8 cellular contexts compared by ENCODE assay signal in genomic region chr16:11329080-11329491, GRCh38. TPM values are rescaled to one million over a fixed set of nuclear protein-coding genes. Genes with fewer than 3 reads are reported as not detected.
DNase-seq lines count a peak whose midpoint lies in the region; ATAC-seq, FAIRE-seq and TF ChIP-seq lines count a peak whose summit lies in the region.

No MANE protein-coding gene starts in this region.

- peak; percentile 26 for ATAC-seq in HG02852 (IDR thresholded peaks at IDR 0.05; ENCODE audit: unreplicated experiment)
- peak; percentile 44 to 50 for ATAC-seq in naive B cell (ENCODE audit: low read depth in 2 of 2)
- no peak for ATAC-seq in esophagus mucosa

- peak; percentile 48 for DNase-seq in EL
- no peak for DNase-seq in activated T-helper 1 cell treated with anti-CD3 and anti-CD28 coated beads, Interleukin-12 subunit alpha, Interleukin-12 subunit beta, Interleukin-2, Interleukin-4 antibody, amounts not matched to agents 30 ng/mL and 10 ng/mL and 1 ng/mL, durations not matched to agents 14 hours and 24 hours and 36 hours (ENCODE audit: low spot score)
- DNase-seq in naive B cell, result peak; percentile 71
- no peak for DNase-seq in H54 (ENCODE audit: insufficient read length, low spot score)
- DNase-seq in stimulated activated CD4-positive, alpha-beta T cell treated with anti-CD3 and anti-CD28 coated beads, Interleukin-2, amount 100 ng/mL, for 48 hours, result no peak
- no peak for DNase-seq in NCI-H2107 treated with DMSO at 0.1 percent for 48 hours (lab: John Stamatoyannopoulos, UW; ENCODE audit: unreplicated experiment)

- peaks cover 3% of the 10 kb centered on the region for H3K36me3 Mint-ChIP-seq in activated T-helper 1 cell treated with anti-CD3 and anti-CD28 coated beads, Interleukin-12 subunit alpha, Interleukin-12 subunit beta, Interleukin-2, Interleukin-4 antibody, amounts not matched to agents 30 ng/mL and 10 ng/mL and 1 ng/mL, durations not matched to agents 14 hours and 24 hours and 36 hours (ENCODE audit: low read depth)
- H3K36me3 Mint-ChIP-seq in naive B cell, result no peaks in the 10 kb centered on the region

- peaks cover 5% of the 10 kb centered on the region for H3K27me3 Mint-ChIP-seq in activated T-helper 1 cell treated with anti-CD3 and anti-CD28 coated beads, Interleukin-12 subunit alpha, Interleukin-12 subunit beta, Interleukin-2, Interleukin-4 antibody, amounts not matched to agents 30 ng/mL and 10 ng/mL and 1 ng/mL, durations not matched to agents 14 hours and 24 hours and 36 hours (ENCODE audit: insufficient read depth)
- no peaks in the 10 kb centered on the region for H3K27me3 Mint-ChIP-seq in naive B cell

- H3K9me3 Mint-ChIP-seq in activated T-helper 1 cell treated with anti-CD3 and anti-CD28 coated beads, Interleukin-12 subunit alpha, Interleukin-12 subunit beta, Interleukin-2, Interleukin-4 antibody, amounts not matched to agents 30 ng/mL and 10 ng/mL and 1 ng/mL, durations not matched to agents 14 hours and 24 hours and 36 hours, result peaks cover 10% of the 10 kb centered on the region
- H3K9me3 Mint-ChIP-seq in naive B cell, result peaks cover 0 to 2% (median 0%) of the 10 kb centered on the region in 7 donors

- H3K4me1 Mint-ChIP-seq in activated T-helper 1 cell treated with anti-CD3 and anti-CD28 coated beads, Interleukin-12 subunit alpha, Interleukin-12 subunit beta, Interleukin-2, Interleukin-4 antibody, amounts not matched to agents 30 ng/mL and 10 ng/mL and 1 ng/mL, durations not matched to agents 14 hours and 24 hours and 36 hours (ENCODE audit: low read depth), result peaks cover 70% of the 10 kb centered on the region
- peaks cover 52 to 79% (median 56%) of the 10 kb centered on the region in 3 donors for H3K4me1 Mint-ChIP-seq in naive B cell

- no peak for TF ChIP-seq POLR2A in H54 (IDR thresholded peaks at IDR 0.05; ENCODE audit: low read depth, low read length)

- peak overlapping the region; percentile 68 for H3K4me3 Mint-ChIP-seq in activated T-helper 1 cell treated with anti-CD3 and anti-CD28 coated beads, Interleukin-12 subunit alpha, Interleukin-12 subunit beta, Interleukin-2, Interleukin-4 antibody, amounts not matched to agents 30 ng/mL and 10 ng/mL and 1 ng/mL, durations not matched to agents 14 hours and 24 hours and 36 hours
- peak overlapping the region; percentile 68 to 94 (median 86) for H3K4me3 Mint-ChIP-seq in naive B cell

- FAIRE-seq in H54 (lab: Jason Lieb, UNC), result no peak

- peak overlapping the region; percentile 74 for H3K27ac Mint-ChIP-seq in activated T-helper 1 cell treated with anti-CD3 and anti-CD28 coated beads, Interleukin-12 subunit alpha, Interleukin-12 subunit beta, Interleukin-2, Interleukin-4 antibody, amounts not matched to agents 30 ng/mL and 10 ng/mL and 1 ng/mL, durations not matched to agents 14 hours and 24 hours and 36 hours
- peak overlapping the region; percentile 97 to 100 (median 99) for H3K27ac Mint-ChIP-seq in naive B cell

- intact Hi-C loops in activated T-helper 1 cell treated with anti-CD3 and anti-CD28 coated beads, Interleukin-12 subunit alpha, Interleukin-12 subunit beta, Interleukin-2, Interleukin-4 antibody, amounts not matched to agents 30 ng/mL and 10 ng/mL and 1 ng/mL, durations not matched to agents 14 hours and 24 hours and 36 hours (cut with micrococcal nuclease), result no loop called here

RNA-seq across cellular contexts. Expression of gene RMI2, which starts 16.2 kb away (rescaled TPM):
- 49.8 and 55.7 TPM in 2 replicates for total RNA-seq in activated T-helper 1 cell treated with anti-CD3 and anti-CD28 coated beads, Interleukin-12 subunit alpha, Interleukin-12 subunit beta, Interleukin-2, Interleukin-4 antibody, amounts not matched to agents 30 ng/mL and 10 ng/mL and 1 ng/mL, durations not matched to agents 14 hours and 24 hours and 36 hours
- 10 to 100 TPM; 18.1 to 38.3 (median 30.0) TPM for polyA plus RNA-seq in naive B cell (ENCODE audit: low read depth in 6 of 6)
- 11.0 TPM for total RNA-seq in esophagus mucosa

RNA-seq across cellular contexts. Expression of gene PRM1, which starts 48.0 kb away (rescaled TPM):
- not detected in 2 replicates for total RNA-seq in activated T-helper 1 cell treated with anti-CD3 and anti-CD28 coated beads, Interleukin-12 subunit alpha, Interleukin-12 subunit beta, Interleukin-2, Interleukin-4 antibody, amounts not matched to agents 30 ng/mL and 10 ng/mL and 1 ng/mL, durations not matched to agents 14 hours and 24 hours and 36 hours
- not detected for polyA plus RNA-seq in naive B cell (ENCODE audit: low read depth in 6 of 6)
- not detected for total RNA-seq in esophagus mucosa

RNA-seq across cellular contexts. Expression of gene PRM2, which starts 52.8 kb away (rescaled TPM):
- not detected in 2 replicates for total RNA-seq in activated T-helper 1 cell treated with anti-CD3 and anti-CD28 coated beads, Interleukin-12 subunit alpha, Interleukin-12 subunit beta, Interleukin-2, Interleukin-4 antibody, amounts not matched to agents 30 ng/mL and 10 ng/mL and 1 ng/mL, durations not matched to agents 14 hours and 24 hours and 36 hours
- polyA plus RNA-seq in naive B cell (ENCODE audit: low read depth in 6 of 6), result not detected
- total RNA-seq in esophagus mucosa, result not detected

RNA-seq across cellular contexts. Expression of gene PRM3, which starts 55.7 kb away (rescaled TPM):
- not detected in 2 replicates for total RNA-seq in activated T-helper 1 cell treated with anti-CD3 and anti-CD28 coated beads, Interleukin-12 subunit alpha, Interleukin-12 subunit beta, Interleukin-2, Interleukin-4 antibody, amounts not matched to agents 30 ng/mL and 10 ng/mL and 1 ng/mL, durations not matched to agents 14 hours and 24 hours and 36 hours
- not detected for polyA plus RNA-seq in naive B cell (ENCODE audit: low read depth in 6 of 6)
- total RNA-seq in esophagus mucosa, result not detected

RNA-seq across cellular contexts. Expression of gene TNP2, which starts 60.0 kb away (rescaled TPM):
- not detected in 2 replicates for total RNA-seq in activated T-helper 1 cell treated with anti-CD3 and anti-CD28 coated beads, Interleukin-12 subunit alpha, Interleukin-12 subunit beta, Interleukin-2, Interleukin-4 antibody, amounts not matched to agents 30 ng/mL and 10 ng/mL and 1 ng/mL, durations not matched to agents 14 hours and 24 hours and 36 hours
- polyA plus RNA-seq in naive B cell (ENCODE audit: low read depth in 6 of 6), result not detected
- not detected for total RNA-seq in esophagus mucosa

Comparison
In these comparisons a context has a peak if more than half of its experiments do, and no peak if none do; other contexts are left out.
1. DNase-seq: peak in EL (single experiment) and naive B cell (single experiment); none in activated T-helper 1 cell treated with anti-CD3 and anti-CD28 coated beads, Interleukin-12 subunit alpha, Interleukin-12 subunit beta, Interleukin-2, Interleukin-4 antibody, amounts not matched to agents 30 ng/mL and 10 ng/mL and 1 ng/mL, durations not matched to agents 14 hours and 24 hours and 36 hours (single experiment), H54 (single experiment), stimulated activated CD4-positive, alpha-beta T cell treated with anti-CD3 and anti-CD28 coated beads, Interleukin-2, amount 100 ng/mL, for 48 hours (0 of 2) and NCI-H2107 treated with DMSO at 0.1 percent for 48 hours (single experiment).